ENCODE assay signal across 8 cellular contexts in the genomic region with DNA sequence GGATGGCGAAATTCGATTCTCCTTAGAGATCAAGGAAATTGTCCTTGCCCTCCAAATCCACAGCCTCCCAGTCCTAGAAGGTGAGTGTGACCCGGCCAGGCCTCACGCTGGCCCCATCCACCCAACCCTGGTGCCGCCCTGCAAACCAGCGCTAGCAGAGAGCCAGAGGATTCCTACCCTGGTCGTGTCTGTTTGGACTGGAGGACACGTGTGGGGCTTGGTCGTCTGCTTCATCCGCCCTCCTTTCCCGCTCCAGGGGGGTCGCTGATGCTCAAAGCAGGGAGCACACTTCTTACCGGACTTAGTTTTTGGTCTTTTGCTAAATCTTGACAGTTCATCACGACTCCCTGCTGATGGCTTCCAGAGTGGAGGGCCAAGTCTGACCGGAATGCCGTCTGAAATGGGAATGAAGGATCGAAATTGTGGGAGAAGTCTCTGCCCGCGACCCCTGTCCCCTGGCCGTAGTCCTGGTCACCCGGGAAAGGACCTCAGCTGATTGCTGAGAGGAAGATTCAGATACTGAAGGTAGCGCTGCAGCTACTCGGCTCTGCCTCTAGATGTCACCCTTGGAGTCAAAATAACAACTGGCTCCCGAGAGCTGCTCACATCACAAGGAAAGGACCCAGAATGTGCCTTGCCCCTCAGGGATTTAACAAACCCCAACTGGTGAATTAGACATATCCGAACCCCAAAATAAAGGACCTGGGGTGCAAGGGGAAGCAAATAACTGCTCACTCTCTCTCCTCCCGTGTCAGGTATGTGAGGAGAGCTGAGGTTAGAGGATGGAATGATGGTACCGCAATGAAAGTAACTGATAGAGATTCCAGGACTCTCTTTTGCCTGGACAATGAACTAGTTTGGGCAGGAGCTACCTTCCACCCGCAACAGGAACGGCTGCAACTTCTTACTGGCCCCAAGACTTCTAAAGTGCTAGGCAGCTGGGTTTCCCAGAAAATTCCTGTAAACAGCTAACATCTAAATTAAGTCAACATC. TPM values are rescaled to one million over a fixed set of nuclear protein-coding genes. Genes with fewer than 3 reads are reported as not detected.
DNase-seq lines count a peak whose midpoint lies in the region; ATAC-seq, FAIRE-seq and TF ChIP-seq lines count a peak whose summit lies in the region.

No MANE protein-coding gene starts in this region.

- WGBS in gastroesophageal sphincter (ENCODE audit: low coverage in 1 of 2), 2 donors = 9 to 25% methylated on average over 6 to 18 of the region's 29 CpGs
- 20 to 21% methylated on average over 29 of the region's 29 CpGs for WGBS in pancreas, 2 donors

- ATAC-seq in GM21515 (IDR thresholded peaks at IDR 0.05; ENCODE audit: unreplicated experiment) (peak; percentile 95), gastroesophageal sphincter (peak; percentile 53), pancreas (peak; percentile 70 to 93 (median 90)), GM19452 (IDR thresholded peaks at IDR 0.05; ENCODE audit: unreplicated experiment) (no peak)

- H3K79me2 ChIP-seq in OCI-LY1 (ENCODE audit: insufficient read depth, low read length) = no peaks in the 10 kb centered on the region

- peak; percentile 73 for DNase-seq in ELR (ENCODE audit: low read depth)
- DNase-seq in HT1080 (ENCODE audit: low read depth) = peak; percentile 56
- DNase-seq in activated T-helper 1 cell treated with Interleukin-2 at 50 U/mL for 16 hours (ENCODE audit: low read depth) = peak; percentile 4
- DNase-seq in pancreas = peak; percentile 7 to 54 (median 32)

- no peak overlapping the region for H2AFZ ChIP-seq in OCI-LY1 (ENCODE audit: low read length)

- no peak overlapping the region for H3K9ac ChIP-seq in OCI-LY1 (ENCODE audit: low read length)

- no peaks in the 10 kb centered on the region for H3K27me3 ChIP-seq in OCI-LY1 (ENCODE audit: insufficient read depth, low read length)
- no peaks in the 10 kb centered on the region for H3K27me3 ChIP-seq in gastroesophageal sphincter
- H3K27me3 ChIP-seq in pancreas = peaks cover 0 to 6% (median 0%) of the 10 kb centered on the region in 4 donors

- H3F3A ChIP-seq in OCI-LY1 (ENCODE audit: insufficient read depth, low read length) = no peaks in the 10 kb centered on the region

- TF ChIP-seq CTCF in OCI-LY1 (IDR thresholded peaks at IDR 0.05; ENCODE audit: low read length) = peak; percentile 93
- TF ChIP-seq CTCF in gastroesophageal sphincter (IDR thresholded peaks at IDR 0.05) = peak; percentile 41 to 82 (median 61)
- peak; percentile 66 to 73 (median 72) for TF ChIP-seq CTCF in pancreas (IDR thresholded peaks at IDR 0.05)

- no peak for FAIRE-seq in pancreas (lab: Jason Lieb, UNC)

- H3K4me2 ChIP-seq in OCI-LY1 (ENCODE audit: low read length) = no peak overlapping the region

- TF ChIP-seq POLR2A in gastroesophageal sphincter (IDR thresholded peaks at IDR 0.05) = no peak

- no peak for TF ChIP-seq EP300 in gastroesophageal sphincter (IDR thresholded peaks at IDR 0.05)

- H3K4me1 ChIP-seq in OCI-LY1 (ENCODE audit: insufficient read depth, low read length, severe bottlenecking) (no peaks in the 10 kb centered on the region), gastroesophageal sphincter (no peaks in the 10 kb centered on the region), pancreas (no peaks in the 10 kb centered on the region)

- H3K9me3 ChIP-seq in OCI-LY1 (ENCODE audit: low read length) (no peaks in the 10 kb centered on the region), gastroesophageal sphincter (no peaks in the 10 kb centered on the region), pancreas (no peaks in the 10 kb centered on the region)

- H3K4me3 ChIP-seq in OCI-LY1 (ENCODE audit: low read depth, low read length, poor library complexity, severe bottlenecking) = no peak overlapping the region
- no peak overlapping the region for H3K4me3 ChIP-seq in gastroesophageal sphincter
- H3K4me3 ChIP-seq in pancreas = no peak overlapping the region

- H3K9me2 ChIP-seq in OCI-LY1 (ENCODE audit: low read depth, low read length) = no peaks in the 10 kb centered on the region

- H3K36me3 ChIP-seq in OCI-LY1 (ENCODE audit: insufficient read depth, low read length) (no peaks in the 10 kb centered on the region), gastroesophageal sphincter (no peaks in the 10 kb centered on the region), pancreas (no peaks in the 10 kb centered on the region)

- no peak overlapping the region for H3K27ac ChIP-seq in OCI-LY1 (ENCODE audit: low read depth, low read length, poor library complexity, severe bottlenecking)
- no peak overlapping the region for H3K27ac ChIP-seq in gastroesophageal sphincter
- no peak overlapping the region for H3K27ac ChIP-seq in pancreas

- no peaks in the 10 kb centered on the region for H4K20me1 ChIP-seq in OCI-LY1 (ENCODE audit: insufficient read depth, low read length)

- intact Hi-C loops in pancreas (cut with DNase I) = no loop called here

RNA-seq across cellular contexts. Expression of gene ORC5, which starts 23.5 kb away (rescaled TPM):
- total RNA-seq in HT1080 (2014; rRNA removed; shearing (Covaris generic)) = 32.8 and 58.7 TPM in 2 replicates
- 29.3 and 30.9 TPM in 2 replicates for polyA plus RNA-seq in HT1080 (2015; cell fraction: cytosol; rRNA removed)
- polyA plus RNA-seq in HT1080 (2015; cell fraction: nucleus; rRNA removed) = 45.5 and 47.2 TPM in 2 replicates
- total RNA-seq in gastroesophageal sphincter = 10 to 100 TPM; 18.3 to 45.3 (median 30.3) TPM
- 10 to 100 TPM in 5 of 6 donors, 1 to 10 TPM in 1; 8.5 to 16.5 (median 12.0) TPM for total RNA-seq in pancreas
- 1 to 10 TPM; 2.8 to 6.7 TPM for polyA plus RNA-seq in pancreas

Comparison
In these comparisons a context has a peak if more than half of its experiments do, and no peak if none do; other contexts are left out.
1. DNase-seq: peak in every context shown above with its lines; median percentile 73 in ELR; 56 in HT1080; 32 in pancreas; 4 in activated T-helper 1 cell treated with Interleukin-2 at 50 U/mL for 16 hours.